9 cellular contexts compared by ENCODE assay signal in genomic region chr2:111704246-111704645, GRCh38.
DNase-seq lines count a peak whose midpoint lies in the region; ATAC-seq and TF ChIP-seq lines count a peak whose summit lies in the region.
"Had no signal": no experiment of that assay in that cellular context is flagged by ENCODE, and none has a peak within 500 bp of the region (broad histone marks: within the 10 kb centered on the region; RNA-seq: fewer than 3 reads in every experiment).

No MANE protein-coding gene starts in this region.

- H3K27ac Mint-ChIP-seq in stimulated activated naive B cell treated with anti-CD40 and anti-IgM and Interleukin-4, amounts not matched to agents 10 μg/mL and 1 μg/mL and 100 μg/mL, for 72 hours = peak overlapping the region; percentile 47
- H3K27ac Mint-ChIP-seq: IgD-negative memory B cell had no signal

- no peak overlapping the region for H2AFZ ChIP-seq in fibroblast of lung (ENCODE audit: low read length)

- H3K27ac ChIP-seq in fibroblast of lung (ENCODE audit: insufficient read depth, low read length) = no peak overlapping the region

- no peaks in the 10 kb centered on the region for H3K27me3 Mint-ChIP-seq in stimulated activated naive B cell treated with anti-CD40 and anti-IgM and Interleukin-4, amounts not matched to agents 10 μg/mL and 1 μg/mL and 100 μg/mL, for 72 hours

- no peaks in the 10 kb centered on the region for H3K9me3 ChIP-seq in fibroblast of lung (ENCODE audit: control insufficient read depth, insufficient read depth, low read depth, low read length)

- H4K20me1 ChIP-seq in fibroblast of lung (ENCODE audit: control insufficient read depth, extremely low read depth, insufficient read depth, low read length) = no peaks in the 10 kb centered on the region

- ATAC-seq in stimulated activated naive B cell treated with anti-CD40 and anti-IgM and Interleukin-4, amounts not matched to agents 10 μg/mL and 1 μg/mL and 100 μg/mL, for 72 hours (replicated peaks) = no peak
- ATAC-seq in left ventricle myocardium superior = no peak

- no peaks in the 10 kb centered on the region for H3K9me3 Mint-ChIP-seq in stimulated activated naive B cell treated with anti-CD40 and anti-IgM and Interleukin-4, amounts not matched to agents 10 μg/mL and 1 μg/mL and 100 μg/mL, for 72 hours
- H3K9me3 Mint-ChIP-seq: IgD-negative memory B cell had no signal

- H3K4me2 ChIP-seq in fibroblast of lung (ENCODE audit: extremely low read depth, insufficient read depth, low read length) = no peak overlapping the region

- peaks cover 6 to 8% of the 10 kb centered on the region in 2 donors for H3K36me3 Mint-ChIP-seq in stimulated activated naive B cell treated with anti-CD40 and anti-IgM and Interleukin-4, amounts not matched to agents 10 μg/mL and 1 μg/mL and 100 μg/mL, for 72 hours

- H3K9ac ChIP-seq in fibroblast of lung (ENCODE audit: insufficient read depth, low read length) = no peak overlapping the region

- H3K4me3 ChIP-seq in fibroblast of lung (replicated peaks in 1 of 4; ENCODE audit: control extremely low read depth in 1 of 4, insufficient read depth in 1 of 4, low read depth in 3 of 4, low read length in 4 of 4) = no peak overlapping the region

- H3K79me2 ChIP-seq in fibroblast of lung (ENCODE audit: control insufficient read depth, insufficient read depth, low read length) = no peaks in the 10 kb centered on the region

- peaks cover 44 to 74% of the 10 kb centered on the region in 2 donors for H3K4me1 Mint-ChIP-seq in stimulated activated naive B cell treated with anti-CD40 and anti-IgM and Interleukin-4, amounts not matched to agents 10 μg/mL and 1 μg/mL and 100 μg/mL, for 72 hours

- H3K36me3 ChIP-seq in fibroblast of lung (ENCODE audit: control insufficient read depth, insufficient read depth, low read length) = no peaks in the 10 kb centered on the region

- H3K27me3 ChIP-seq in fibroblast of lung (ENCODE audit: control insufficient read depth, insufficient read depth, low read length) = no peaks in the 10 kb centered on the region

- peaks cover 24% of the 10 kb centered on the region for H3K4me1 ChIP-seq in fibroblast of lung (ENCODE audit: control insufficient read depth, extremely low read depth, insufficient read depth, low read length)

- H3K4me3 Mint-ChIP-seq in stimulated activated naive B cell treated with anti-CD40 and anti-IgM and Interleukin-4, amounts not matched to agents 10 μg/mL and 1 μg/mL and 100 μg/mL, for 72 hours = no peak overlapping the region

- intact Hi-C loops in left ventricle myocardium superior (cut with micrococcal nuclease) = no loop called here

- no peak for TF ChIP-seq CTCF in fibroblast of lung (conservative IDR thresholded peaks at IDR 0.05 in 1 of 2, IDR thresholded peaks at IDR 0.05 in 1 of 2; ENCODE audit: low read depth in 1 of 2, low read length in 2 of 2)

- peak; percentile 31 for DNase-seq in activated T-cell treated with anti-CD3 and anti-CD28 coated beads for 48 hours (ENCODE audit: low read depth)
- DNase-seq in activated T-cell treated with anti-CD3 and anti-CD28 coated beads, Interleukin-2, amount 50 U/mL, for 1 hour = no peak
- peak; percentile 83 for DNase-seq in RPMI7951 (ENCODE audit: low read depth)
- peak; percentile 58 to 85 for DNase-seq in fibroblast of lung (ENCODE audit: low read depth in 2 of 2)
- DNase-seq in stimulated activated naive B cell treated with anti-CD40 and anti-IgM and Interleukin-4, amounts not matched to agents 10 μg/mL and 1 μg/mL and 100 μg/mL, for 72 hours = no peak
- no peak for DNase-seq in DMS 273 (lab: John Stamatoyannopoulos, UW; ENCODE audit: unreplicated experiment)
- DNase-seq in mesenteric fat pad (ENCODE audit: low spot score) = no peak
- no peak for DNase-seq in left ventricle myocardium superior

Comparison
In these comparisons a context has a peak if more than half of its experiments do, and no peak if none do; other contexts are left out.
1. DNase-seq: peak in activated T-cell treated with anti-CD3 and anti-CD28 coated beads for 48 hours (single experiment), RPMI7951 (single experiment) and fibroblast of lung (2 of 2); none in activated T-cell treated with anti-CD3 and anti-CD28 coated beads, Interleukin-2, amount 50 U/mL, for 1 hour (single experiment), stimulated activated naive B cell treated with anti-CD40 and anti-IgM and Interleukin-4, amounts not matched to agents 10 μg/mL and 1 μg/mL and 100 μg/mL, for 72 hours (single experiment), DMS 273 (single experiment), mesenteric fat pad (single experiment) and left ventricle myocardium superior (single experiment).